7 cellular contexts compared by ENCODE assay signal in the genomic region with DNA sequence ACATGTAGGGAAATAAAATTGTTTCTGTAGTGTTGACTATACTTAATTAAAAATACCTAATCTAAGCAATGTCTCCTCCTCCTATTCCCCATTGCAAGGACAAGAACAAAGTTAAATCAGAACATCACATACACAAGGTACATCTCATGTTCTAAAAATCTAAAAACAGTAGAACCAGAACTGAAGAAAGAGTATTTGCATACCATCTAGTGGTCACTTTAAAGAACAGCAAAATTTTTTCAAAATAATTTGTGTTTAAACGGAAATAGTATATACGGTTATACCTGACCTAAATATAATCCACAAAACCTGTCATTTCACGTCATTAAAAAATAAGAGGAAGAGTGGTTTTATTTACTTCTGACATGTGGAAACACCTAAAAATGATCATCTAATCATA.
DNase-seq lines count a peak whose midpoint lies in the region; ATAC-seq and TF ChIP-seq lines count a peak whose summit lies in the region.

No MANE protein-coding gene starts in this region.

- H3K79me1 ChIP-seq in mesendoderm (ENCODE audit: low read length): no peaks in the 10 kb centered on the region

- H3K4me1 ChIP-seq in mesendoderm (ENCODE audit: control insufficient read depth, low read depth, low read length): no peaks in the 10 kb centered on the region

- H2BK120ac ChIP-seq in mesendoderm (ENCODE audit: low read depth, low read length): no peak overlapping the region

- no peak overlapping the region for H2AK5ac ChIP-seq in mesendoderm (ENCODE audit: low read length)

- no peak overlapping the region for H3K4ac ChIP-seq in mesendoderm (ENCODE audit: low read depth, low read length)

- H3K4me1 Mint-ChIP-seq in activated T-helper 17 cell treated with anti-CD3 and anti-CD28 coated beads, Interleukin-2, amount 50 U/mL, for 72 hours: no peaks in the 10 kb centered on the region

- no peaks in the 10 kb centered on the region for H3K27me3 Mint-ChIP-seq in activated T-helper 17 cell treated with anti-CD3 and anti-CD28 coated beads, Interleukin-2, amount 50 U/mL, for 72 hours

- no peak overlapping the region for H2BK5ac ChIP-seq in mesendoderm (ENCODE audit: low read length)

- no peak overlapping the region for H3K4me2 ChIP-seq in mesendoderm (ENCODE audit: low read length)

- no peak overlapping the region for H3K23ac ChIP-seq in mesendoderm (ENCODE audit: low read length)

- no peaks in the 10 kb centered on the region for H3K79me2 ChIP-seq in mesendoderm (ENCODE audit: control insufficient read depth, insufficient read depth, low read length)

- H3K56ac ChIP-seq in mesendoderm (ENCODE audit: low read length): no peak overlapping the region

- H3K9me3 ChIP-seq in SK-N-MC (ENCODE audit: low read depth, low read length): no peaks in the 10 kb centered on the region

- no peaks in the 10 kb centered on the region for H3K27me3 ChIP-seq in mesendoderm (ENCODE audit: insufficient read depth, low read length, poor library complexity)

- peak overlapping the region; percentile 17; the same call in 1 of the 2 replicates for H3K4me3 ChIP-seq in SK-N-MC
- H3K4me3 ChIP-seq in mesendoderm (ENCODE audit: low read length): no peak overlapping the region

- peaks cover 9% of the 10 kb centered on the region for H3K9me3 Mint-ChIP-seq in activated T-helper 17 cell treated with anti-CD3 and anti-CD28 coated beads, Interleukin-2, amount 50 U/mL, for 72 hours

- no peak overlapping the region for H2BK15ac ChIP-seq in mesendoderm (replicated peaks; ENCODE audit: low read depth)

- no peak overlapping the region for H3K27ac Mint-ChIP-seq in activated T-helper 17 cell treated with anti-CD3 and anti-CD28 coated beads, Interleukin-2, amount 50 U/mL, for 72 hours

- peak; percentile 77 for ATAC-seq in GM18519 (IDR thresholded peaks at IDR 0.05; ENCODE audit: low FRiP score, unreplicated experiment)
- no peak for ATAC-seq in esophagus mucosa
- ATAC-seq in activated T-helper 17 cell treated with anti-CD3 and anti-CD28 coated beads, Interleukin-2, amount 50 U/mL, for 72 hours (replicated peaks): no peak

- peak overlapping the region; percentile 70 for H3K27ac ChIP-seq in SK-N-MC
- no peak overlapping the region for H3K27ac ChIP-seq in mesendoderm (ENCODE audit: low read depth, low read length)

- peak; percentile 58 for TF ChIP-seq CTCF in LNCAP (IDR thresholded peaks at IDR 0.05)

- H3K9ac ChIP-seq in SK-N-MC (ENCODE audit: insufficient read length): peak overlapping the region; percentile 33
- no peak overlapping the region for H3K9ac ChIP-seq in mesendoderm (ENCODE audit: low read length)

- H4K8ac ChIP-seq in mesendoderm (ENCODE audit: low read depth, low read length): no peak overlapping the region

- H3K36me3 Mint-ChIP-seq in activated T-helper 17 cell treated with anti-CD3 and anti-CD28 coated beads, Interleukin-2, amount 50 U/mL, for 72 hours (ENCODE audit: low read depth): no peaks in the 10 kb centered on the region

- H4K5ac ChIP-seq in mesendoderm (ENCODE audit: low read length): no peak overlapping the region

- no CpG with 5 or more reads among the region's 3 CpGs for WGBS in mesendoderm (ENCODE audit: extremely low coverage, insufficient coverage, low lambda C conversion rate)

- H3K4me3 Mint-ChIP-seq in activated T-helper 17 cell treated with anti-CD3 and anti-CD28 coated beads, Interleukin-2, amount 50 U/mL, for 72 hours: no peak overlapping the region

- DNase-seq in SK-N-MC (ENCODE audit: low read depth, low spot score) (peak; percentile 35), left kidney (ENCODE audit: low read depth, low spot score) (peak; percentile 14), mesendoderm (no peak)

- H3K18ac ChIP-seq in mesendoderm (ENCODE audit: low read length): no peak overlapping the region

- H3K36me3 ChIP-seq in SK-N-MC (ENCODE audit: insufficient read depth, low read length): no peaks in the 10 kb centered on the region
- no peaks in the 10 kb centered on the region for H3K36me3 ChIP-seq in mesendoderm (ENCODE audit: control insufficient read depth, insufficient read depth, low read length)
